14 cellular contexts compared by ENCODE assay signal in genomic region chr4:111806331-111806730, GRCh38.
DNase-seq lines count a peak whose midpoint lies in the region; ATAC-seq and TF ChIP-seq lines count a peak whose summit lies in the region.
"Had no signal": no experiment of that assay in that cellular context is flagged by ENCODE, and none has a peak within 500 bp of the region (broad histone marks: within the 10 kb centered on the region; RNA-seq: fewer than 3 reads in every experiment).

No MANE protein-coding gene starts in this region.

- no peaks in the 10 kb centered on the region for H3K79me2 ChIP-seq in PC-3 (ENCODE audit: low read length)

- no peaks in the 10 kb centered on the region for H3K36me3 ChIP-seq in PC-3 (ENCODE audit: low read depth, low read length)

- intact Hi-C loops in PC-3 (cut with micrococcal nuclease) (no loop called here), right cardiac atrium (cut with DNase I) (no loop called here)

- no peak overlapping the region for H3K4me3 ChIP-seq in PC-3 (ENCODE audit: low read length)
- H3K4me3 ChIP-seq in foreskin fibroblast (ENCODE audit: low read depth in 1 of 2, low read length in 2 of 2) = no peak overlapping the region
- no peak overlapping the region for H3K4me3 ChIP-seq in right cardiac atrium (ENCODE audit: low read length)

- CTCF ChIA-PET in PC-3 (lab: Charles Lee) = no interaction called here

- DNase-seq in NCI-H748 (lab: John Stamatoyannopoulos, UW; ENCODE audit: unreplicated experiment) (peak; percentile 21), NCI-H748 treated with DMSO at 0.1 percent for 48 hours (lab: John Stamatoyannopoulos, UW) (no peak), PC-3 (peak; percentile 40), foreskin fibroblast (no peak), type B pancreatic cell (ENCODE audit: extremely low spot score, unreplicated experiment) (no peak), NCI-H345 treated with DMSO at 0.1 percent for 48 hours (lab: John Stamatoyannopoulos, UW; ENCODE audit: unreplicated experiment) (no peak), hypothalamus (lab: John Stamatoyannopoulos, UW) (no peak), right cardiac atrium (no peak)
- DNase-seq: activated CD8-positive, alpha-beta memory T cell treated with anti-CD3 and anti-CD28 coated beads, Interleukin-2, amount 50 U/mL, for 4 hours; anterior cingulate cortex; left cardiac atrium; NCI-H510A treated with DMSO at 0.1 percent for 48 hours; stimulated activated CD4-positive, alpha-beta T cell treated with anti-CD3 and anti-CD28 coated beads, Interleukin-4, amount 100 ng/mL, for 4 hours had no signal

- H3K27ac ChIP-seq in PC-3 (ENCODE audit: low read length) (no peak overlapping the region), right cardiac atrium (ENCODE audit: low read length) (no peak overlapping the region)
- H3K27ac ChIP-seq: epithelial cell of prostate had no signal

- 58% methylated on average over 5 of the region's 5 CpGs for WGBS in right cardiac atrium

- no peaks in the 10 kb centered on the region for H3K4me1 Mint-ChIP-seq in type B pancreatic cell (ENCODE audit: unreplicated experiment)

- BruUV-seq in PC-3 (replicated peaks; lab: Mats Ljungman, UMichigan) = no TSS peak

- no peaks in the 10 kb centered on the region for H3K9me3 ChIP-seq in PC-3 (ENCODE audit: low read length)
- no peaks in the 10 kb centered on the region for H3K9me3 ChIP-seq in right cardiac atrium (ENCODE audit: control insufficient read depth, low read length)

- peak; percentile 42; the same call in 1 of the 2 replicates for TF ChIP-seq CTCF in PC-3 (conservative IDR thresholded peaks at IDR 0.05; ENCODE audit: low read depth, low read length)
- TF ChIP-seq CTCF in foreskin fibroblast (IDR thresholded peaks at IDR 0.05; ENCODE audit: low read depth, low read length) = peak; percentile 17
- TF ChIP-seq CTCF in type B pancreatic cell (conservative IDR thresholded peaks at IDR 0.05) = peak; percentile 54

- ATAC-seq in PC-3 (peak; percentile 70), right cardiac atrium (no peak)
- ATAC-seq: left cardiac atrium had no signal

- no peak overlapping the region for H3K9ac ChIP-seq in PC-3 (ENCODE audit: low read length)

- POLR2A ChIA-PET in PC-3 (lab: Charles Lee; ENCODE audit: unreplicated experiment) = no interaction called here

- H3K4me3 Mint-ChIP-seq in type B pancreatic cell = no peak overlapping the region

- peaks cover 28% of the 10 kb centered on the region for H3K27me3 Mint-ChIP-seq in type B pancreatic cell

- no peak overlapping the region for H2AFZ ChIP-seq in PC-3 (ENCODE audit: low read length)

- no peaks in the 10 kb centered on the region for H3F3A ChIP-seq in PC-3 (ENCODE audit: low read length, unreplicated experiment)

- no peaks in the 10 kb centered on the region for H3K9me2 ChIP-seq in PC-3 (replicated peaks; ENCODE audit: low read length)

- H4K20me1 ChIP-seq in PC-3 (ENCODE audit: low read length) = no peaks in the 10 kb centered on the region

- H3K27me3 ChIP-seq in PC-3 (ENCODE audit: low read length) (peaks cover 50% of the 10 kb centered on the region), right cardiac atrium (ENCODE audit: control insufficient read depth, insufficient read depth) (no peaks in the 10 kb centered on the region)

- H3K4me2 ChIP-seq in PC-3 (ENCODE audit: low read length) = no peak overlapping the region

- H3K4me1 ChIP-seq in PC-3 (ENCODE audit: insufficient read depth, low read length) (no peaks in the 10 kb centered on the region), right cardiac atrium (ENCODE audit: control insufficient read depth, insufficient read depth, low read length) (no peaks in the 10 kb centered on the region)

- no peak overlapping the region for H3K27ac Mint-ChIP-seq in type B pancreatic cell

- no peaks in the 10 kb centered on the region for H3K9me3 Mint-ChIP-seq in type B pancreatic cell

- no peaks in the 10 kb centered on the region for H3K36me3 Mint-ChIP-seq in type B pancreatic cell

Comparison
In these comparisons a context has a peak if more than half of its experiments do, and no peak if none do; other contexts are left out.
1. DNase-seq: peak in NCI-H748 (single experiment) and PC-3 (single experiment); none in NCI-H748 treated with DMSO at 0.1 percent for 48 hours (single experiment), foreskin fibroblast (0 of 2), type B pancreatic cell (single experiment), NCI-H345 treated with DMSO at 0.1 percent for 48 hours (single experiment), hypothalamus (0 of 51) and right cardiac atrium (0 of 3).
2. Peak in every context shown above with its lines, with median percentiles within 50 percentile points of each other: CTCF ChIP-seq.